8 cellular contexts compared by ENCODE assay signal in the genomic region with DNA sequence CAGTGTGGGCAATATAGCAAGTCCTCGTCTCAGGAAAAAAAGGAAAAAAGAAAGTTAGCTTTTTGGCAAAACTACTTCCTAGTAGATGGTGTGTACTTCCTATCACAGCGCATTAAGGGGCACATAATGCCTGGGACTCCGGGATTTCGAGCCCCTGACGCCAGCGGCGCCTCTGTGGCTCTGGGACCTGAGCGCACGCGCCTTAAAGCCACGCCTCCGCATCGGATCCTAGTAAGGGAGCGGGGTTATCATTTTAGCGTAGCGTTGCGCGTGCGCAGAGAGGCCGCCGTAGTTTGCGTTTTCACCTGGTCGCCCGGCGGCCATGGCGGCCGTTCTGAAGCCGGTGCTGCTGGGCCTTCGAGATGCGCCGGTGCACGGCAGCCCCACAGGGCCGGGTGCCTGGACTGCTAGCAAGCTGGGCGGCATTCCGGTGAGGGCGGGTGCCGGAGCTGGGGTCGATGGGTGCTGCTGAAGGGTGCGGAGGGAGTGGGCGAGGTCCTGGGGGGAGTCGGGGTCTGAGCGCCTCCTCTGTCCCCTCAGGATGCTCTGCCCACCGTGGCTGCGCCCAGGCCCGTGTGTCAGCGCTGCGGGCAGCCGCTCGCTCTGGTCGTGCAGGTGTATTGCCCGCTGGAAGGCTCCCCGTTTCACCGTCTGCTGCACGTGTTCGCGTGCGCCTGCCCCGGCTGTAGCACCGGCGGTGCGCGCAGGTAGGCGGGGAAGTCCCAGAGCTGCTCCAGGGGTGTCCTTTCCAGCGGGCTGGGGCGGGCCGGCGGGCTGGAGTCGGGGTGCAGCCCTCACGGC. TPM values are rescaled to one million over a fixed set of nuclear protein-coding genes. Genes with fewer than 3 reads are reported as not detected.
A peak's percentile ranks its signal among the peaks of the same experiment; 100 is the strongest.
DNase-seq lines count a peak whose midpoint lies in the region; ATAC-seq and TF ChIP-seq lines count a peak whose summit lies in the region.

A gene with protein sequence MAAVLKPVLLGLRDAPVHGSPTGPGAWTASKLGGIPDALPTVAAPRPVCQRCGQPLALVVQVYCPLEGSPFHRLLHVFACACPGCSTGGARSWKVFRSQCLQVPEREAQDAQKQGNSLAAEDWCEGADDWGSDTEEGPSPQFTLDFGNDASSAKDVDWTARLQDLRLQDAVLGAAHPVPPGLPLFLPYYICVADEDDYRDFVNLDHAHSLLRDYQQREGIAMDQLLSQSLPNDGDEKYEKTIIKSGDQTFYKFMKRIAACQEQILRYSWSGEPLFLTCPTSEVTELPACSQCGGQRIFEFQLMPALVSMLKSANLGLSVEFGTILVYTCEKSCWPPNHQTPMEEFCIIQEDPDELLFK (plus strand): TSS at position 291 of the 801 bp plus-strand sequence. CDS start 32 bp downstream, at position 323.

- no peaks in the 10 kb centered on the region for H4K20me1 ChIP-seq in SK-N-SH (ENCODE audit: insufficient read depth)

- no peaks in the 10 kb centered on the region for H3K9me2 ChIP-seq in SK-N-SH

- no peaks in the 10 kb centered on the region for H3K4me1 Mint-ChIP-seq in glutamatergic neuron (ENCODE audit: low read depth, unreplicated experiment)
- H3K4me1 Mint-ChIP-seq in osteocyte (ENCODE audit: unreplicated experiment), result peaks cover 4% of the 10 kb centered on the region

- POLR2A ChIA-PET in SK-N-SH (lab: Yijun Ruan, JAX), result no interaction called here

- H3K36me3 ChIP-seq in SK-N-SH (replicated peaks in 1 of 2; ENCODE audit: control insufficient read depth in 1 of 2, insufficient read depth in 2 of 2, low read length in 1 of 2), result peaks cover 5 to 11% of the 10 kb centered on the region in 2 experiments
- peaks cover 20% of the 10 kb centered on the region for H3K36me3 ChIP-seq in thymus (ENCODE audit: control insufficient read depth, insufficient read depth)

- H3K27ac ChIP-seq in SK-N-SH (ENCODE audit: low read depth in 2 of 2, low read length in 1 of 2), result peak within 1 kb of the TSS; percentile 26 to 59; a peak in 2 of 4 replicates
- peak within 1 kb of the TSS; percentile 85 for H3K27ac ChIP-seq in thymus (ENCODE audit: low read depth)

- H3K27ac Mint-ChIP-seq in glutamatergic neuron (ENCODE audit: unreplicated experiment) (no peak within 1 kb of the TSS), osteocyte (ENCODE audit: unreplicated experiment) (peak within 1 kb of the TSS; percentile 60)

- ATAC-seq in HG02588 (IDR thresholded peaks at IDR 0.05; ENCODE audit: unreplicated experiment), result peak; percentile 77

- TF ChIP-seq RAD21 in SK-N-SH (IDR thresholded peaks at IDR 0.05; ENCODE audit: low read length), result no peak

- H3K4me3 Mint-ChIP-seq in glutamatergic neuron (ENCODE audit: unreplicated experiment), result peak within 1 kb of the TSS; percentile 87
- H3K4me3 Mint-ChIP-seq in osteocyte (ENCODE audit: unreplicated experiment), result peak within 1 kb of the TSS; percentile 86

- WGBS in SK-N-SH (ENCODE audit: low lambda C conversion rate), result 1% methylated on average over 19 of the region's 69 CpGs
- under 1% methylated on average over 69 of the region's 69 CpGs for WGBS in thymus

- no peak for TF ChIP-seq EP300 in SK-N-SH (IDR thresholded peaks at IDR 0.05; ENCODE audit: borderline replicate concordance in 1 of 2, low read depth in 1 of 2, low read length in 1 of 2)

- TF ChIP-seq CTCF in SK-N-SH (IDR thresholded peaks at IDR 0.05) (no peak), glutamatergic neuron (IDR thresholded peaks at IDR 0.05; ENCODE audit: partially characterized antibody, unreplicated experiment) (no peak), osteocyte (IDR thresholded peaks at IDR 0.05) (no peak)

- H3K4me3 ChIP-seq in SK-N-SH (ENCODE audit: low read depth in 2 of 2, low read length in 1 of 2) (peak within 1 kb of the TSS; percentile 76 to 81), thymus (ENCODE audit: low read length) (peak within 1 kb of the TSS; percentile 92)

- H3K9me3 ChIP-seq in SK-N-SH, result no peaks in the 10 kb centered on the region
- no peaks in the 10 kb centered on the region for H3K9me3 ChIP-seq in thymus (ENCODE audit: control insufficient read depth)

- H3K4me2 ChIP-seq in SK-N-SH, result peak within 1 kb of the TSS; percentile 89

- CTCF ChIA-PET in SK-N-SH (lab: Yijun Ruan, JAX), result interaction anchor here (0.7 to 1.6 kb wide), 2 partner anchors 11 to 26 kb away, joined by 3 to 7 read pairs; no protein-coding TSS in a partner anchor

- no peaks in the 10 kb centered on the region for H3K27me3 Mint-ChIP-seq in glutamatergic neuron (ENCODE audit: unreplicated experiment)
- H3K27me3 Mint-ChIP-seq in osteocyte (ENCODE audit: unreplicated experiment), result no peaks in the 10 kb centered on the region

- H2AFZ ChIP-seq in SK-N-SH (ENCODE audit: low read depth), result peak within 1 kb of the TSS; percentile 90

- peak within 1 kb of the TSS; percentile 69 for H3K9ac ChIP-seq in SK-N-SH

- H3K27me3 ChIP-seq in SK-N-SH (ENCODE audit: insufficient read depth) (no peaks in the 10 kb centered on the region), thymus (ENCODE audit: control insufficient read depth, insufficient read depth) (no peaks in the 10 kb centered on the region)

- H3K4me1 ChIP-seq in SK-N-SH (ENCODE audit: control insufficient read depth in 1 of 2, insufficient read depth in 2 of 2, low read depth in 1 of 2, low read length in 1 of 2) (no peaks in the 10 kb centered on the region), thymus (ENCODE audit: control insufficient read depth, insufficient read depth, low read length) (no peaks in the 10 kb centered on the region)

- DNase-seq in GM04504 (ENCODE audit: low read depth) (peak; percentile 61), NCI-H1092 (lab: John Stamatoyannopoulos, UW) (peak; percentile 81), SK-N-SH (peak; percentile 97), glutamatergic neuron (peak; percentile 95), osteocyte (ENCODE audit: extremely low spot score, unreplicated experiment) (peak; percentile 93)
- DNase-seq in activated naive CD4-positive, alpha-beta T cell treated with anti-CD3 and anti-CD28 coated beads, Interleukin-2, amount 50 U/mL, for 16 hours, result peak; percentile 95

- H3F3A ChIP-seq in SK-N-SH (replicated peaks; ENCODE audit: insufficient read depth), result peaks cover 15% of the 10 kb centered on the region

- H3K9me3 Mint-ChIP-seq in glutamatergic neuron (ENCODE audit: unreplicated experiment), result peaks cover 6% of the 10 kb centered on the region
- no peaks in the 10 kb centered on the region for H3K9me3 Mint-ChIP-seq in osteocyte (ENCODE audit: unreplicated experiment)

- H3K36me3 Mint-ChIP-seq in glutamatergic neuron (ENCODE audit: unreplicated experiment) (peaks cover 4% of the 10 kb centered on the region), osteocyte (ENCODE audit: unreplicated experiment) (peaks cover 15% of the 10 kb centered on the region)

- peaks cover 15% of the 10 kb centered on the region; the same call in 1 of the 2 replicates for H3K79me2 ChIP-seq in SK-N-SH (ENCODE audit: insufficient read depth)

TF ChIP-seq in SK-N-SH, 30 proteins besides CTCF, POLR2A, EP300 and RAD21:
- TF ChIP-seq GABPA (IDR thresholded peaks at IDR 0.05; ENCODE audit: low read depth), result no peak
- peak; percentile 92 for TF ChIP-seq YY1 (IDR thresholded peaks at IDR 0.05; ENCODE audit: low read depth)
- peak; percentile 97 for TF ChIP-seq NRF1 (IDR thresholded peaks at IDR 0.05; ENCODE audit: low read depth, low read length)
- TF ChIP-seq POLR2AphosphoS5 (IDR thresholded peaks at IDR 0.05; ENCODE audit: low read depth, low read length), result peak; percentile 79; the same call in 1 of the 2 replicates
- TF ChIP-seq MXI1 (IDR thresholded peaks at IDR 0.05; ENCODE audit: low read depth, low read length), result peak; percentile 78; the same call in 1 of the 2 replicates
- 0 out of 2 replicates have a peak, but pooled peaks have one; percentile 9 for TF ChIP-seq SIN3A (IDR thresholded peaks at IDR 0.05; ENCODE audit: borderline replicate concordance, low read depth, low read length)
- TF ChIP-seq, protein P1, sequence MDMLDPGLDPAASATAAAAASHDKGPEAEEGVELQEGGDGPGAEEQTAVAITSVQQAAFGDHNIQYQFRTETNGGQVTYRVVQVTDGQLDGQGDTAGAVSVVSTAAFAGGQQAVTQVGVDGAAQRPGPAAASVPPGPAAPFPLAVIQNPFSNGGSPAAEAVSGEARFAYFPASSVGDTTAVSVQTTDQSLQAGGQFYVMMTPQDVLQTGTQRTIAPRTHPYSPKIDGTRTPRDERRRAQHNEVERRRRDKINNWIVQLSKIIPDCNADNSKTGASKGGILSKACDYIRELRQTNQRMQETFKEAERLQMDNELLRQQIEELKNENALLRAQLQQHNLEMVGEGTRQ (IDR thresholded peaks at IDR 0.05; ENCODE audit: borderline replicate concordance, low read depth, low read length), result no peak
- TF ChIP-seq, protein P2, sequence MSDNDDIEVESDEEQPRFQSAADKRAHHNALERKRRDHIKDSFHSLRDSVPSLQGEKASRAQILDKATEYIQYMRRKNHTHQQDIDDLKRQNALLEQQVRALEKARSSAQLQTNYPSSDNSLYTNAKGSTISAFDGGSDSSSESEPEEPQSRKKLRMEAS (IDR thresholded peaks at IDR 0.05; ENCODE audit: low read depth), result peak; percentile 74
- TF ChIP-seq, protein P3, sequence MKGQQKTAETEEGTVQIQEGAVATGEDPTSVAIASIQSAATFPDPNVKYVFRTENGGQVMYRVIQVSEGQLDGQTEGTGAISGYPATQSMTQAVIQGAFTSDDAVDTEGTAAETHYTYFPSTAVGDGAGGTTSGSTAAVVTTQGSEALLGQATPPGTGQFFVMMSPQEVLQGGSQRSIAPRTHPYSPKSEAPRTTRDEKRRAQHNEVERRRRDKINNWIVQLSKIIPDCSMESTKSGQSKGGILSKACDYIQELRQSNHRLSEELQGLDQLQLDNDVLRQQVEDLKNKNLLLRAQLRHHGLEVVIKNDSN (IDR thresholded peaks at IDR 0.05; ENCODE audit: borderline replicate concordance, low read depth), result 0 out of 2 replicates have a peak, but pooled peaks have one; percentile 27

RNA-seq across cellular contexts. Expression of the gene that starts here (rescaled TPM):
- polyA plus RNA-seq in SK-N-SH (2012; rRNA removed) (20.8 and 22.3 TPM in 2 replicates), thymus (10.5 TPM)
- polyA plus RNA-seq in SK-N-SH (2012; cell fraction: cytosol; rRNA removed), result 18.5 and 21.0 TPM in 2 replicates
- 10.4 and 11.8 TPM in 2 replicates for polyA plus RNA-seq in SK-N-SH (2012; cell fraction: nucleus; rRNA removed)
- total RNA-seq in glutamatergic neuron (ENCODE audit: unreplicated experiment) (15.0 TPM), osteocyte (7.1 and 11.1 TPM in 2 replicates)

Comparison
In these comparisons a context has a peak if more than half of its experiments do, and no peak if none do; other contexts are left out.
1. Peak in every context shown above with its lines: DNase-seq, ATAC-seq, H3K4me3 ChIP-seq and H3K27ac ChIP-seq.